In genomic region chr11:134845474-134846435, GRCh38 we compare ENCODE assay signal across 23 cellular contexts.
"Had no signal": no experiment of that assay in that cellular context is flagged by ENCODE, and none has a peak within 500 bp of the region (broad histone marks: within the 10 kb centered on the region; RNA-seq: fewer than 3 reads in every experiment).

No MANE protein-coding gene starts in this region.

- H3K9me3 ChIP-seq: gastrocnemius medialis, heart right ventricle, prostate gland, right lobe of liver, stomach, thoracic aorta, transverse colon had no signal

- H3K4me1 Mint-ChIP-seq: natural killer cell, neural crest cell had no signal

- H3K27ac Mint-ChIP-seq: mesothelial cell of epicardium, natural killer cell had no signal

- H3K27me3 ChIP-seq: right lobe of liver, transverse colon had no signal

- H3K9ac ChIP-seq: parathyroid adenoma had no signal

- H3K4me3 Mint-ChIP-seq: mesothelial cell of epicardium, natural killer cell, neural crest cell had no signal

- H3K4me1 ChIP-seq: gastrocnemius medialis, heart right ventricle, parathyroid adenoma, prostate gland, right lobe of liver, stomach, transverse colon had no signal

- H3K27ac ChIP-seq: dorsolateral prefrontal cortex, gastrocnemius medialis, heart right ventricle, parathyroid adenoma, prostate gland, right lobe of liver, skin epidermis, stomach, thoracic aorta, transverse colon had no signal

- H2AFZ ChIP-seq: parathyroid adenoma had no signal

- DNase-seq: cortex of kidney; dorsolateral prefrontal cortex; effector memory CD4-positive, alpha-beta T cell; gastrocnemius medialis; heart right ventricle; hypothalamus; islet precursor cell; natural killer cell; occipital lobe; right lobe of liver; stimulated activated CD4-positive, alpha-beta T cell treated with anti-CD3 and anti-CD28 coated beads, Interleukin-12 subunit alpha, Interleukin-12 subunit beta, amount 100 ng/mL, for 4 hours; stimulated activated naive CD4-positive, alpha-beta T cell; stomach; substantia nigra; transverse colon had no signal

- H3K36me3 Mint-ChIP-seq: mesothelial cell of epicardium, natural killer cell had no signal

- ATAC-seq: esophagus mucosa, gastrocnemius medialis, heart right ventricle, left lobe of liver, natural killer cell, right lobe of liver had no signal

- H3K9me3 Mint-ChIP-seq: mesothelial cell of epicardium, natural killer cell, neural crest cell had no signal

- H3K4me3 ChIP-seq: dorsolateral prefrontal cortex, gastrocnemius medialis, heart right ventricle, prostate gland, right lobe of liver, skin epidermis, stomach, thoracic aorta, transverse colon had no signal

- H3K36me3 ChIP-seq: gastrocnemius medialis, heart right ventricle, prostate gland, right lobe of liver, stomach, thoracic aorta, transverse colon had no signal
